ENCODE assay signal across 16 cellular contexts in genomic region chr5:142644127-142644526, GRCh38. TPM values are rescaled to one million over a fixed set of nuclear protein-coding genes. Genes with fewer than 3 reads are reported as not detected.
DNase-seq lines count a peak whose midpoint lies in the region; ATAC-seq and TF ChIP-seq lines count a peak whose summit lies in the region.
"Had no signal": no experiment of that assay in that cellular context is flagged by ENCODE, and none has a peak within 500 bp of the region (broad histone marks: within the 10 kb centered on the region; RNA-seq: fewer than 3 reads in every experiment).

No MANE protein-coding gene starts in this region.

- H3K9me3 ChIP-seq in mesodermal cell (ENCODE audit: control insufficient read depth, low read length), result no peaks in the 10 kb centered on the region

- no peak overlapping the region for H3K4me3 ChIP-seq in mesodermal cell (ENCODE audit: extremely low read depth, insufficient read depth, low read length, poor library complexity, severe bottlenecking)
- H3K4me3 ChIP-seq: K562 had no signal

- peak overlapping the region; percentile 28 for H3K27ac ChIP-seq in caudate nucleus (ENCODE audit: low read depth, low read length)
- H3K27ac ChIP-seq in mesodermal cell (ENCODE audit: low read depth, low read length, severe bottlenecking), result peak overlapping the region; percentile 81

- no peaks in the 10 kb centered on the region for H3K36me3 ChIP-seq in mesodermal cell (ENCODE audit: control insufficient read depth, insufficient read depth, low read length)

- TF ChIP-seq CTCF in endothelial cell (IDR thresholded peaks at IDR 0.05; ENCODE audit: unreplicated experiment) (no peak), glutamatergic neuron (IDR thresholded peaks at IDR 0.05; ENCODE audit: partially characterized antibody, unreplicated experiment) (no peak)

- H3K36me3 Mint-ChIP-seq in activated naive CD8-positive, alpha-beta T cell treated with anti-CD3 and anti-CD28 coated beads, Interleukin-2, amount 50 U/mL, for 24 hours (ENCODE audit: low read depth), result no peaks in the 10 kb centered on the region
- H3K36me3 Mint-ChIP-seq in endothelial cell (ENCODE audit: low read depth, unreplicated experiment) (no peaks in the 10 kb centered on the region), glutamatergic neuron (ENCODE audit: unreplicated experiment) (no peaks in the 10 kb centered on the region)
- H3K36me3 Mint-ChIP-seq: CD8-positive, alpha-beta memory T cell had no signal

- H3K27ac Mint-ChIP-seq in stimulated activated naive CD8-positive, alpha-beta T cell treated with anti-CD3 and anti-CD28 coated beads, Interleukin-15, amount 100 ng/mL, for 72 hours, result no peak overlapping the region
- no peak overlapping the region for H3K27ac Mint-ChIP-seq in activated naive CD8-positive, alpha-beta T cell treated with anti-CD3 and anti-CD28 coated beads, Interleukin-2, amount 50 U/mL, for 24 hours
- H3K27ac Mint-ChIP-seq in endothelial cell (ENCODE audit: unreplicated experiment) (no peak overlapping the region), glutamatergic neuron (ENCODE audit: unreplicated experiment) (no peak overlapping the region)
- H3K27ac Mint-ChIP-seq: activated CD4-positive, alpha-beta T cell treated with anti-CD3 and anti-CD28 coated beads, Interleukin-2, amount 10 ng/mL, durations not matched to agents 24 days and 14 days; CD8-positive, alpha-beta memory T cell had no signal

- H3K9me3 Mint-ChIP-seq in stimulated activated naive CD8-positive, alpha-beta T cell treated with anti-CD3 and anti-CD28 coated beads, Interleukin-15, amount 100 ng/mL, for 72 hours, result no peaks in the 10 kb centered on the region
- H3K9me3 Mint-ChIP-seq in activated naive CD8-positive, alpha-beta T cell treated with anti-CD3 and anti-CD28 coated beads, Interleukin-2, amount 50 U/mL, for 24 hours, result no peaks in the 10 kb centered on the region
- H3K9me3 Mint-ChIP-seq in endothelial cell (ENCODE audit: unreplicated experiment) (no peaks in the 10 kb centered on the region), glutamatergic neuron (ENCODE audit: unreplicated experiment) (no peaks in the 10 kb centered on the region)
- H3K9me3 Mint-ChIP-seq: activated CD4-positive, alpha-beta T cell treated with anti-CD3 and anti-CD28 coated beads, Interleukin-2, amount 10 ng/mL, durations not matched to agents 24 days and 14 days; CD8-positive, alpha-beta memory T cell had no signal

- peaks cover 35% of the 10 kb centered on the region for H3K4me1 ChIP-seq in mesodermal cell (ENCODE audit: control insufficient read depth, insufficient read depth, low read length, poor library complexity, severe bottlenecking)

- H3K27me3 Mint-ChIP-seq in stimulated activated naive CD8-positive, alpha-beta T cell treated with anti-CD3 and anti-CD28 coated beads, Interleukin-15, amount 100 ng/mL, for 72 hours, result peaks cover 15% of the 10 kb centered on the region
- peaks cover 9% of the 10 kb centered on the region for H3K27me3 Mint-ChIP-seq in activated naive CD8-positive, alpha-beta T cell treated with anti-CD3 and anti-CD28 coated beads, Interleukin-2, amount 50 U/mL, for 24 hours
- H3K27me3 Mint-ChIP-seq in endothelial cell (ENCODE audit: unreplicated experiment), result peaks cover 3% of the 10 kb centered on the region
- H3K27me3 Mint-ChIP-seq in glutamatergic neuron (ENCODE audit: unreplicated experiment), result no peaks in the 10 kb centered on the region

- WGBS in mesodermal cell (ENCODE audit: insufficient coverage in 2 of 2), 2 experiments, result 75 to 78% methylated on average over 2 to 5 of the region's 5 CpGs

- no peak overlapping the region for H3K4me3 Mint-ChIP-seq in stimulated activated naive CD8-positive, alpha-beta T cell treated with anti-CD3 and anti-CD28 coated beads, Interleukin-15, amount 100 ng/mL, for 72 hours
- H3K4me3 Mint-ChIP-seq in activated naive CD8-positive, alpha-beta T cell treated with anti-CD3 and anti-CD28 coated beads, Interleukin-2, amount 50 U/mL, for 24 hours, result no peak overlapping the region
- H3K4me3 Mint-ChIP-seq in endothelial cell (ENCODE audit: unreplicated experiment), result no peak overlapping the region
- no peak overlapping the region for H3K4me3 Mint-ChIP-seq in glutamatergic neuron (ENCODE audit: unreplicated experiment)
- H3K4me3 Mint-ChIP-seq: activated CD4-positive, alpha-beta T cell treated with anti-CD3 and anti-CD28 coated beads, Interleukin-2, amount 10 ng/mL, durations not matched to agents 24 days and 14 days; CD8-positive, alpha-beta memory T cell had no signal

- ATAC-seq in stimulated activated naive CD8-positive, alpha-beta T cell treated with anti-CD3 and anti-CD28 coated beads, Interleukin-15, Interleukin-2, amounts not matched to agents 100 U/mL and 50 U/mL, for 24 hours, result peak; percentile 23
- ATAC-seq in stimulated activated naive CD8-positive, alpha-beta T cell treated with anti-CD3 and anti-CD28 coated beads, Interleukin-15, amount 100 ng/mL, for 72 hours, result no peak
- no peak for ATAC-seq in activated naive CD8-positive, alpha-beta T cell treated with anti-CD3 and anti-CD28 coated beads, Interleukin-2, amount 50 U/mL, for 24 hours
- ATAC-seq: K562 had no signal

- no peak for DNase-seq in stimulated activated naive CD8-positive, alpha-beta T cell treated with anti-CD3 and anti-CD28 coated beads, Interleukin-15, Interleukin-2, amounts not matched to agents 100 U/mL and 50 U/mL, for 24 hours
- no peak for DNase-seq in stimulated activated naive CD8-positive, alpha-beta T cell treated with anti-CD3 and anti-CD28 coated beads, Interleukin-15, amount 100 ng/mL, for 72 hours
- DNase-seq in caudate nucleus (lab: John Stamatoyannopoulos, UW) (no peak), endothelial cell (ENCODE audit: low spot score) (no peak), glutamatergic neuron (no peak), NCI-H1092 (lab: John Stamatoyannopoulos, UW) (no peak)
- no peak for DNase-seq in activated naive CD8-positive, alpha-beta T cell treated with anti-CD3 and anti-CD28 coated beads, Interleukin-2, amount 50 U/mL, for 24 hours
- DNase-seq: activated CD4-positive, alpha-beta T cell treated with anti-CD3 and anti-CD28 coated beads, Interleukin-2, amount 10 ng/mL, durations not matched to agents 24 days and 14 days; CD8-positive, alpha-beta memory T cell; NCI-H1436; NCI-H524; retina; stimulated activated CD4-positive, alpha-beta T cell treated with anti-CD3 and anti-CD28 coated beads, Interleukin-4, amount 100 ng/mL, for 1 hour had no signal

- no peaks in the 10 kb centered on the region for H3K4me1 Mint-ChIP-seq in stimulated activated naive CD8-positive, alpha-beta T cell treated with anti-CD3 and anti-CD28 coated beads, Interleukin-15, amount 100 ng/mL, for 72 hours
- H3K4me1 Mint-ChIP-seq in activated naive CD8-positive, alpha-beta T cell treated with anti-CD3 and anti-CD28 coated beads, Interleukin-2, amount 50 U/mL, for 24 hours, result peaks cover 5% of the 10 kb centered on the region
- H3K4me1 Mint-ChIP-seq in endothelial cell (ENCODE audit: unreplicated experiment), result peaks cover 15% of the 10 kb centered on the region
- H3K4me1 Mint-ChIP-seq in glutamatergic neuron (ENCODE audit: low read depth, unreplicated experiment), result peaks cover 30% of the 10 kb centered on the region
- H3K4me1 Mint-ChIP-seq: activated CD4-positive, alpha-beta T cell treated with anti-CD3 and anti-CD28 coated beads, Interleukin-2, amount 10 ng/mL, durations not matched to agents 24 days and 14 days; CD8-positive, alpha-beta memory T cell had no signal

RNA-seq across cellular contexts. Expression of gene FGF1, which starts 41.8 kb away (rescaled TPM):
- 11.1 TPM for polyA plus RNA-seq in mesodermal cell (2013, experiment 1 of 2)
- polyA plus RNA-seq in mesodermal cell (2013, experiment 2 of 2), result 6.6 TPM
- total RNA-seq in endothelial cell (ENCODE audit: unreplicated experiment) (0.13 TPM), glutamatergic neuron (ENCODE audit: unreplicated experiment) (not detected)
- total RNA-seq: activated CD4-positive, alpha-beta T cell treated with anti-CD3 and anti-CD28 coated beads, Interleukin-2, amount 10 ng/mL, durations not matched to agents 24 days and 14 days; CD8-positive, alpha-beta memory T cell; K562; T-helper 2 cell treated with Interferon-gamma antibody and Interleukin-4, amounts not matched to agents 100 ng/mL and 5 ng/mL, for 36 hours had no signal
- polyA plus RNA-seq: CD8-positive, alpha-beta memory T cell; K562 had no signal
